Comparison of ENCODE assay signal across 10 cellular contexts in genomic region chr1:24157921-24158481, GRCh38.
DNase-seq lines count a peak whose midpoint lies in the region; ATAC-seq, FAIRE-seq and TF ChIP-seq lines count a peak whose summit lies in the region.
"Had no signal": no experiment of that assay in that cellular context is flagged by ENCODE, and none has a peak within 500 bp of the region (broad histone marks: within the 10 kb centered on the region; RNA-seq: fewer than 3 reads in every experiment).

No MANE protein-coding gene starts in this region.

- no peaks in the 10 kb centered on the region for H3K36me3 ChIP-seq in brain microvascular endothelial cell (replicated peaks)

- TF ChIP-seq POLR2A in H54 (IDR thresholded peaks at IDR 0.05; ENCODE audit: low read depth, low read length), result no peak

- no peak overlapping the region for H3K27ac ChIP-seq in brain microvascular endothelial cell

- H3K27me3 Mint-ChIP-seq in activated T-cell treated with anti-CD3 and anti-CD28 coated beads, Interleukin-2, amount 50 U/mL, for 24 hours, result peaks cover 4% of the 10 kb centered on the region

- H3K4me1 Mint-ChIP-seq in activated T-cell treated with anti-CD3 and anti-CD28 coated beads, Interleukin-2, amount 50 U/mL, for 24 hours (ENCODE audit: low read depth), result no peaks in the 10 kb centered on the region

- no peak for FAIRE-seq in H54 (lab: Jason Lieb, UNC)

- no peak overlapping the region for H3K4me3 ChIP-seq in brain microvascular endothelial cell (ENCODE audit: low read depth, low read length)

- peak; percentile 59 for TF ChIP-seq CTCF in brain microvascular endothelial cell (IDR thresholded peaks at IDR 0.05; ENCODE audit: low read depth, low read length, missing control alignments)

- no peak for ATAC-seq in HG03432 (IDR thresholded peaks at IDR 0.05; ENCODE audit: unreplicated experiment)
- no peak for ATAC-seq in GM19397 (IDR thresholded peaks at IDR 0.05; ENCODE audit: unreplicated experiment)

- H3K27ac Mint-ChIP-seq in activated T-cell treated with anti-CD3 and anti-CD28 coated beads, Interleukin-2, amount 50 U/mL, for 24 hours, result no peak overlapping the region

- peaks cover 5% of the 10 kb centered on the region for H3K27me3 ChIP-seq in brain microvascular endothelial cell (replicated peaks)

- in situ Hi-C loops in brain microvascular endothelial cell (cut with HindIII; ENCODE audit: low pct_ligation_motif_present, low sequenced_read_pairs), result no loop called here

- H3K36me3 Mint-ChIP-seq in activated T-cell treated with anti-CD3 and anti-CD28 coated beads, Interleukin-2, amount 50 U/mL, for 24 hours (ENCODE audit: low read depth), result peaks cover 5% of the 10 kb centered on the region

- H3K9me3 Mint-ChIP-seq in activated T-cell treated with anti-CD3 and anti-CD28 coated beads, Interleukin-2, amount 50 U/mL, for 24 hours, result no peaks in the 10 kb centered on the region

- DNase-seq in AG08395 (ENCODE audit: low spot score), result peak; percentile 45
- DNase-seq in H54 (ENCODE audit: insufficient read length, low spot score), result peak; percentile 38
- no peak for DNase-seq in brain microvascular endothelial cell
- DNase-seq in islet precursor cell, result peak; percentile 45
- DNase-seq in NCI-H2196 treated with DMSO at 0.1 percent for 48 hours (lab: John Stamatoyannopoulos, UW; ENCODE audit: unreplicated experiment), result no peak
- DNase-seq in activated T-cell treated with anti-CD3 and anti-CD28 coated beads, Interleukin-2, amount 50 U/mL, for 24 hours, result no peak
- DNase-seq: COR-L47, NCI-H226 had no signal

- no peak overlapping the region for H3K4me3 Mint-ChIP-seq in activated T-cell treated with anti-CD3 and anti-CD28 coated beads, Interleukin-2, amount 50 U/mL, for 24 hours

Comparison
In these comparisons a context has a peak if more than half of its experiments do, and no peak if none do; other contexts are left out.
1. DNase-seq: peak in AG08395 (single experiment), H54 (single experiment) and islet precursor cell (single experiment); none in brain microvascular endothelial cell (single experiment), NCI-H2196 treated with DMSO at 0.1 percent for 48 hours (single experiment) and activated T-cell treated with anti-CD3 and anti-CD28 coated beads, Interleukin-2, amount 50 U/mL, for 24 hours (single experiment).